25 cellular contexts compared by ENCODE assay signal in the genomic region with DNA sequence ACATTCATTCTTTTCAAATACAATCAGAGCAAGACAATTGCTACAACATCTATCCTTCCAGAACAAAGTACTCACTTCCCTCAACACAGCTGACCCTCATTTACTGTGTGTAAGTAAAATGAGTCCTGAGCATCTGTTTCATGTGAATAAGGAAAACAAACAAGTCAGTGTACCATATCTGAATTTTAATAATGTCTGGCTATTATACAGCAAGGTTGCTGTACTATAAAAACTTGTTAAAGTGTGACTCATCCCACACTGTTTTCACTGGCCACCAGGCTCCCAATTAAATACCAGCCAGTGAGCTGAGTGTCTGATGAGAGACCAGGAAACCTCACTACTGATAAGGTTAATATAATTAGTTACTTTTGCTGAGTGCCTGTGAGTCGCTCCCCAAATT.
A peak's percentile ranks its signal among the peaks of the same experiment; 100 is the strongest.
DNase-seq lines count a peak whose midpoint lies in the region; ATAC-seq, FAIRE-seq and TF ChIP-seq lines count a peak whose summit lies in the region.
"Had no signal": no experiment of that assay in that cellular context is flagged by ENCODE, and none has a peak within 500 bp of the region (broad histone marks: within the 10 kb centered on the region; RNA-seq: fewer than 3 reads in every experiment).

No MANE protein-coding gene starts in this region.

- FAIRE-seq in astrocyte (lab: Jason Lieb, UNC), result peak; percentile 54
- FAIRE-seq: RCC 7860, small intestine had no signal

- H4K20me1 ChIP-seq in astrocyte (ENCODE audit: insufficient read depth, low read length), result no peaks in the 10 kb centered on the region

- H3K36me3 ChIP-seq in BE2C (no peaks in the 10 kb centered on the region), astrocyte (ENCODE audit: insufficient read depth, low read length) (no peaks in the 10 kb centered on the region)
- H3K36me3 ChIP-seq: ascending aorta, colonic mucosa, HAP-1, uterus had no signal

- H3K4me3 Mint-ChIP-seq in astrocyte (ENCODE audit: unreplicated experiment), result no peak overlapping the region
- H3K4me3 Mint-ChIP-seq in natural killer cell, result no peak overlapping the region
- H3K4me3 Mint-ChIP-seq: activated CD4-positive, alpha-beta T cell treated with anti-CD3 and anti-CD28 coated beads, Interleukin-2, amount 10 ng/mL, durations not matched to agents 7 days and 5 days; activated naive CD4-positive, alpha-beta T cell treated with anti-CD3 and anti-CD28 coated beads for 36 hours; naive thymus-derived CD4-positive, alpha-beta T cell had no signal

- H3K9ac ChIP-seq in astrocyte (ENCODE audit: low read length), result no peak overlapping the region
- H3K9ac ChIP-seq: parathyroid adenoma had no signal

- H3K4me1 ChIP-seq in BE2C, result peaks cover 12% of the 10 kb centered on the region
- H3K4me1 ChIP-seq in astrocyte (ENCODE audit: insufficient read depth, low read length), result peaks cover 13% of the 10 kb centered on the region
- H3K4me1 ChIP-seq: ascending aorta, colonic mucosa, HAP-1, parathyroid adenoma, uterus had no signal

- TF ChIP-seq CTCF in BE2C (IDR thresholded peaks at IDR 0.05; ENCODE audit: low read depth, low read length) (no peak), LNCaP clone FGC (IDR thresholded peaks at IDR 0.05; ENCODE audit: control insufficient read depth, extremely low read depth, insufficient read depth) (no peak), astrocyte (IDR thresholded peaks at IDR 0.05; ENCODE audit: insufficient read depth, low read depth, low read length) (no peak), natural killer cell (IDR thresholded peaks at IDR 0.05) (no peak)

- H3K27ac Mint-ChIP-seq in astrocyte (ENCODE audit: unreplicated experiment) (no peak overlapping the region), natural killer cell (no peak overlapping the region)
- H3K27ac Mint-ChIP-seq: activated CD4-positive, alpha-beta T cell treated with anti-CD3 and anti-CD28 coated beads, Interleukin-2, amount 10 ng/mL, durations not matched to agents 7 days and 5 days; activated naive CD4-positive, alpha-beta T cell treated with anti-CD3 and anti-CD28 coated beads for 36 hours; naive thymus-derived CD4-positive, alpha-beta T cell had no signal

- H3K79me2 ChIP-seq in astrocyte (ENCODE audit: insufficient read depth, low read length), result no peaks in the 10 kb centered on the region
- H3K79me2 ChIP-seq: parathyroid adenoma had no signal

- ATAC-seq in GM21423 (IDR thresholded peaks at IDR 0.05; ENCODE audit: unreplicated experiment), result no peak
- no peak for ATAC-seq in HG03565 (IDR thresholded peaks at IDR 0.05; ENCODE audit: unreplicated experiment)
- no peak for ATAC-seq in natural killer cell
- ATAC-seq: naive thymus-derived CD4-positive, alpha-beta T cell had no signal

- H3K9me3 Mint-ChIP-seq in astrocyte (ENCODE audit: unreplicated experiment) (peaks cover 6% of the 10 kb centered on the region), natural killer cell (no peaks in the 10 kb centered on the region)
- H3K9me3 Mint-ChIP-seq: activated CD4-positive, alpha-beta T cell treated with anti-CD3 and anti-CD28 coated beads, Interleukin-2, amount 10 ng/mL, durations not matched to agents 7 days and 5 days; activated naive CD4-positive, alpha-beta T cell treated with anti-CD3 and anti-CD28 coated beads for 36 hours had no signal

- intact Hi-C loops in natural killer cell (cut with micrococcal nuclease), result no loop called here

- H3K27me3 Mint-ChIP-seq in astrocyte (ENCODE audit: low read depth, unreplicated experiment) (no peaks in the 10 kb centered on the region), natural killer cell (ENCODE audit: low read depth in 2 of 2) (peaks cover 10 to 19% of the 10 kb centered on the region in 2 donors)
- H3K27me3 Mint-ChIP-seq: activated CD4-positive, alpha-beta T cell treated with anti-CD3 and anti-CD28 coated beads, Interleukin-2, amount 10 ng/mL, durations not matched to agents 7 days and 5 days had no signal

- no peak overlapping the region for H2AFZ ChIP-seq in astrocyte (ENCODE audit: low read depth, low read length)
- H2AFZ ChIP-seq: parathyroid adenoma had no signal

- H3K9me3 ChIP-seq in BE2C (no peaks in the 10 kb centered on the region), astrocyte (ENCODE audit: insufficient read depth, low read depth, low read length) (no peaks in the 10 kb centered on the region)
- H3K9me3 ChIP-seq: ascending aorta, colonic mucosa, HAP-1, uterus had no signal

- DNase-seq in BE2C, result peak; percentile 39
- DNase-seq in LNCaP clone FGC (ENCODE audit: low read depth), result peak; percentile 79
- peak; percentile 54 for DNase-seq in astrocyte (ENCODE audit: low read depth)
- peak; percentile 60 for DNase-seq in kidney tubule cell (ENCODE audit: low spot score)
- no peak for DNase-seq in natural killer cell
- DNase-seq in NCI-H748 (lab: John Stamatoyannopoulos, UW; ENCODE audit: unreplicated experiment), result no peak
- DNase-seq: activated CD4-positive, alpha-beta T cell treated with anti-CD3 and anti-CD28 coated beads, Interleukin-2, amount 10 ng/mL, durations not matched to agents 7 days and 5 days; activated naive CD4-positive, alpha-beta T cell treated with anti-CD3 and anti-CD28 coated beads for 36 hours; activated T-cell treated with anti-CD3 and anti-CD28 coated beads for 4 hours; colonic mucosa; COR-L47; foreskin melanocyte; KBM-7; naive thymus-derived CD4-positive, alpha-beta T cell; NCI-H1105 treated with DMSO at 0.1 percent for 48 hours; NCI-H774; small intestine; stimulated activated CD4-positive, alpha-beta T cell treated with anti-CD3 and anti-CD28 coated beads, Interleukin-4, amount 100 ng/mL, for 24 hours; uterus had no signal

- no peak overlapping the region for H3K27ac ChIP-seq in astrocyte (ENCODE audit: low read depth, low read length)
- H3K27ac ChIP-seq: ascending aorta, colonic mucosa, parathyroid adenoma, uterus had no signal

- no peak overlapping the region for H3K4me2 ChIP-seq in astrocyte (ENCODE audit: low read length)

- H3K27me3 ChIP-seq in BE2C (no peaks in the 10 kb centered on the region), astrocyte (ENCODE audit: insufficient read depth, low read length) (peaks cover 3% of the 10 kb centered on the region)
- H3K27me3 ChIP-seq: ascending aorta, colonic mucosa, uterus had no signal

- H3K4me3 ChIP-seq in BE2C (ENCODE audit: low read depth, low read length) (no peak overlapping the region; the same call in 1 of the 2 replicates), LNCaP clone FGC (ENCODE audit: low read depth, low read length) (no peak overlapping the region), astrocyte (ENCODE audit: insufficient read depth, low read depth, low read length) (no peak overlapping the region)
- H3K4me3 ChIP-seq: ascending aorta, colonic mucosa, HAP-1, uterus had no signal

- H3K4me1 Mint-ChIP-seq in astrocyte (ENCODE audit: low read depth, unreplicated experiment) (peaks cover 22% of the 10 kb centered on the region), natural killer cell (no peaks in the 10 kb centered on the region)
- H3K4me1 Mint-ChIP-seq: activated CD4-positive, alpha-beta T cell treated with anti-CD3 and anti-CD28 coated beads, Interleukin-2, amount 10 ng/mL, durations not matched to agents 7 days and 5 days had no signal

- H3K36me3 Mint-ChIP-seq in astrocyte (ENCODE audit: low read depth, unreplicated experiment) (no peaks in the 10 kb centered on the region), natural killer cell (no peaks in the 10 kb centered on the region)
- H3K36me3 Mint-ChIP-seq: naive thymus-derived CD4-positive, alpha-beta T cell had no signal

Comparison
In these comparisons a context has a peak if more than half of its experiments do, and no peak if none do; other contexts are left out.
1. DNase-seq: peak in BE2C (single experiment), LNCaP clone FGC (single experiment), astrocyte (single experiment) and kidney tubule cell (single experiment); none in natural killer cell (single experiment) and NCI-H748 (single experiment).